18 cellular contexts compared by ENCODE assay signal in genomic region chr6:37454420-37455125, GRCh38. TPM values are rescaled to one million over a fixed set of nuclear protein-coding genes. Genes with fewer than 3 reads are reported as not detected.
DNase-seq lines count a peak whose midpoint lies in the region; ATAC-seq and TF ChIP-seq lines count a peak whose summit lies in the region.
"Had no signal": no experiment of that assay in that cellular context is flagged by ENCODE, and none has a peak within 500 bp of the region (broad histone marks: within the 10 kb centered on the region; RNA-seq: fewer than 3 reads in every experiment).

No MANE protein-coding gene starts in this region.

- H3K9me3 ChIP-seq in transverse colon, result no peaks in the 10 kb centered on the region

- POLR2A ChIA-PET in activated naive CD8-positive, alpha-beta T cell treated with anti-CD3 and anti-CD28 coated beads, Interleukin-2, amount 10 ng/mL, durations not matched to agents 7 days and 5 days (lab: Charles Lee), result no interaction called here

- WGBS in transverse colon (ENCODE audit: low coverage in 1 of 2), 2 donors, result 59 to 72% methylated on average over 7 of the region's 7 CpGs

- no peaks in the 10 kb centered on the region for H3K27me3 Mint-ChIP-seq in activated naive CD8-positive, alpha-beta T cell treated with anti-CD3 and anti-CD28 coated beads, Interleukin-2, amount 10 ng/mL, durations not matched to agents 7 days and 5 days
- H3K27me3 Mint-ChIP-seq in activated naive CD8-positive, alpha-beta T cell treated with anti-CD3 and anti-CD28 coated beads for 36 hours, result no peaks in the 10 kb centered on the region
- H3K27me3 Mint-ChIP-seq in immature natural killer cell (ENCODE audit: low read depth in 3 of 3), result peaks cover 0 to 1% (median 0%) of the 10 kb centered on the region in 3 donors
- H3K27me3 Mint-ChIP-seq: stimulated activated naive B cell treated with anti-CD40 and anti-IgM and Interleukin-4, amounts not matched to agents 10 μg/mL and 1 μg/mL and 100 μg/mL, for 72 hours had no signal

- H3K36me3 Mint-ChIP-seq in activated naive CD8-positive, alpha-beta T cell treated with anti-CD3 and anti-CD28 coated beads, Interleukin-2, amount 10 ng/mL, durations not matched to agents 7 days and 5 days, result peaks cover 49% of the 10 kb centered on the region
- peaks cover 41% of the 10 kb centered on the region for H3K36me3 Mint-ChIP-seq in activated naive CD8-positive, alpha-beta T cell treated with anti-CD3 and anti-CD28 coated beads for 36 hours
- H3K36me3 Mint-ChIP-seq in immature natural killer cell, result peaks cover 42 to 73% (median 57%) of the 10 kb centered on the region in 3 donors

- intact Hi-C loops in transverse colon (cut with DNase I; ENCODE audit: low total_unique reads), result no loop called here

- no peaks in the 10 kb centered on the region for H3K27me3 ChIP-seq in transverse colon

- H3K9me3 Mint-ChIP-seq in activated naive CD8-positive, alpha-beta T cell treated with anti-CD3 and anti-CD28 coated beads, Interleukin-2, amount 10 ng/mL, durations not matched to agents 7 days and 5 days, result no peaks in the 10 kb centered on the region
- H3K9me3 Mint-ChIP-seq in activated naive CD8-positive, alpha-beta T cell treated with anti-CD3 and anti-CD28 coated beads for 36 hours, result no peaks in the 10 kb centered on the region
- H3K9me3 Mint-ChIP-seq in immature natural killer cell, result no peaks in the 10 kb centered on the region
- H3K9me3 Mint-ChIP-seq: stimulated activated naive B cell treated with anti-CD40 and anti-IgM and Interleukin-4, amounts not matched to agents 10 μg/mL and 1 μg/mL and 100 μg/mL, for 72 hours had no signal

- H3K4me1 ChIP-seq in transverse colon, result peaks cover 6 to 15% (median 10%) of the 10 kb centered on the region in 4 donors
- H3K4me1 ChIP-seq: parathyroid adenoma had no signal

- ATAC-seq in activated naive CD8-positive, alpha-beta T cell treated with anti-CD3 and anti-CD28 coated beads, Interleukin-2, amount 10 ng/mL, durations not matched to agents 7 days and 5 days (ENCODE audit: low read depth), result no peak
- ATAC-seq in HG02588 (IDR thresholded peaks at IDR 0.05; ENCODE audit: unreplicated experiment) (no peak), GM21515 (IDR thresholded peaks at IDR 0.05; ENCODE audit: unreplicated experiment) (no peak)
- ATAC-seq: stimulated activated naive B cell treated with anti-CD40 and anti-IgM and Interleukin-4, amounts not matched to agents 10 μg/mL and 1 μg/mL and 100 μg/mL, for 72 hours had no signal

- DNase-seq in activated naive CD8-positive, alpha-beta T cell treated with anti-CD3 and anti-CD28 coated beads, Interleukin-2, amount 10 ng/mL, durations not matched to agents 7 days and 5 days, result no peak
- no peak for DNase-seq in activated naive CD8-positive, alpha-beta T cell treated with anti-CD3 and anti-CD28 coated beads for 36 hours
- DNase-seq in NCI-H2227 treated with DMSO at 0.1 percent for 48 hours (lab: John Stamatoyannopoulos, UW) (peak; percentile 90), immature natural killer cell (no peak), transverse colon (peak; percentile 51), HuH-7 (ENCODE audit: low spot score) (no peak)
- DNase-seq: activated gamma-delta T cell; cortex of kidney; erythroblast; GDM1; NCI-H1105 treated with DMSO at 0.1 percent for 48 hours; NCI-H510A treated with DMSO at 0.1 percent for 48 hours; OCI-M1; stimulated activated naive B cell treated with anti-CD40 and anti-IgM and Interleukin-4, amounts not matched to agents 10 μg/mL and 1 μg/mL and 100 μg/mL, for 72 hours had no signal

- no peak for TF ChIP-seq POLR2A in transverse colon (IDR thresholded peaks at IDR 0.05)

- TF ChIP-seq EP300 in transverse colon (IDR thresholded peaks at IDR 0.05; ENCODE audit: low read depth), result no peak

- in situ Hi-C loops in transverse colon (cut with MboI; ENCODE audit: low pct_ligation_motif_present in 1 of 4, low pct_unique_long_range_greater_than_20kb in 1 of 4, low sequenced_read_pairs in 3 of 4), result no loop called here

- peaks cover 0 to 28% (median 14%) of the 10 kb centered on the region in 4 donors for H3K36me3 ChIP-seq in transverse colon

- peak overlapping the region; percentile 59 to 76 (median 74) for H3K27ac ChIP-seq in transverse colon
- H3K27ac ChIP-seq: parathyroid adenoma had no signal

- H3K27ac Mint-ChIP-seq in activated naive CD8-positive, alpha-beta T cell treated with anti-CD3 and anti-CD28 coated beads, Interleukin-2, amount 10 ng/mL, durations not matched to agents 7 days and 5 days, result peak overlapping the region; percentile 21
- H3K27ac Mint-ChIP-seq in activated naive CD8-positive, alpha-beta T cell treated with anti-CD3 and anti-CD28 coated beads for 36 hours, result no peak overlapping the region
- peak overlapping the region in 5 of 6 donors; percentile 3 to 83 (median 32) for H3K27ac Mint-ChIP-seq in immature natural killer cell
- H3K27ac Mint-ChIP-seq: stimulated activated naive B cell treated with anti-CD40 and anti-IgM and Interleukin-4, amounts not matched to agents 10 μg/mL and 1 μg/mL and 100 μg/mL, for 72 hours had no signal

- H3K4me3 Mint-ChIP-seq in activated naive CD8-positive, alpha-beta T cell treated with anti-CD3 and anti-CD28 coated beads, Interleukin-2, amount 10 ng/mL, durations not matched to agents 7 days and 5 days, result no peak overlapping the region
- H3K4me3 Mint-ChIP-seq in activated naive CD8-positive, alpha-beta T cell treated with anti-CD3 and anti-CD28 coated beads for 36 hours, result no peak overlapping the region
- no peak overlapping the region for H3K4me3 Mint-ChIP-seq in immature natural killer cell
- H3K4me3 Mint-ChIP-seq: stimulated activated naive B cell treated with anti-CD40 and anti-IgM and Interleukin-4, amounts not matched to agents 10 μg/mL and 1 μg/mL and 100 μg/mL, for 72 hours had no signal

- no peak for TF ChIP-seq CTCF in transverse colon (IDR thresholded peaks at IDR 0.05)

- H3K4me1 Mint-ChIP-seq in activated naive CD8-positive, alpha-beta T cell treated with anti-CD3 and anti-CD28 coated beads, Interleukin-2, amount 10 ng/mL, durations not matched to agents 7 days and 5 days, result peaks cover 6% of the 10 kb centered on the region
- H3K4me1 Mint-ChIP-seq in activated naive CD8-positive, alpha-beta T cell treated with anti-CD3 and anti-CD28 coated beads for 36 hours, result peaks cover 16% of the 10 kb centered on the region
- peaks cover 12 to 18% of the 10 kb centered on the region in 2 donors for H3K4me1 Mint-ChIP-seq in immature natural killer cell
- H3K4me1 Mint-ChIP-seq: stimulated activated naive B cell treated with anti-CD40 and anti-IgM and Interleukin-4, amounts not matched to agents 10 μg/mL and 1 μg/mL and 100 μg/mL, for 72 hours had no signal

- no peak overlapping the region for H3K4me3 ChIP-seq in transverse colon
- H3K4me3 ChIP-seq: smooth muscle cell had no signal

RNA-seq across cellular contexts. Expression of gene CMTR1, which starts 21.6 kb away (rescaled TPM):
- total RNA-seq in activated naive CD8-positive, alpha-beta T cell treated with anti-CD3 and anti-CD28 coated beads, Interleukin-2, amount 10 ng/mL, durations not matched to agents 7 days and 5 days, result 10 to 100 TPM; 83.9 to 89.7 TPM
- total RNA-seq in activated naive CD8-positive, alpha-beta T cell treated with anti-CD3 and anti-CD28 coated beads for 36 hours, result 10 to 100 TPM; 53.3 to 55.2 TPM
- polyA plus RNA-seq in immature natural killer cell, result 10 to 100 TPM; 15.8 to 29.6 (median 24.0) TPM
- total RNA-seq in transverse colon, result 10 to 100 TPM; 16.5 to 40.6 (median 24.9) TPM

RNA-seq across cellular contexts. Expression of gene CCDC167, which starts 45.1 kb away (rescaled TPM):
- total RNA-seq in activated naive CD8-positive, alpha-beta T cell treated with anti-CD3 and anti-CD28 coated beads, Interleukin-2, amount 10 ng/mL, durations not matched to agents 7 days and 5 days, result 10 to 100 TPM; 48.5 to 54.2 TPM
- total RNA-seq in activated naive CD8-positive, alpha-beta T cell treated with anti-CD3 and anti-CD28 coated beads for 36 hours, result 10 to 100 TPM; 50.0 to 51.0 TPM
- polyA plus RNA-seq in immature natural killer cell, result 100 to 1,000 TPM in 1 of 3 donors, 10 to 100 TPM in 2; 78.7 to 115 (median 79.3) TPM
- total RNA-seq in transverse colon, result 10 to 100 TPM in 2 of 4 donors, not detected in 2; 16.9 to 21.8 TPM

Comparison
In these comparisons a context has a peak if more than half of its experiments do, and no peak if none do; other contexts are left out.
1. DNase-seq: peak in NCI-H2227 treated with DMSO at 0.1 percent for 48 hours (single experiment) and transverse colon (single experiment); none in activated naive CD8-positive, alpha-beta T cell treated with anti-CD3 and anti-CD28 coated beads, Interleukin-2, amount 10 ng/mL, durations not matched to agents 7 days and 5 days (single experiment), activated naive CD8-positive, alpha-beta T cell treated with anti-CD3 and anti-CD28 coated beads for 36 hours (single experiment), immature natural killer cell (0 of 3) and HuH-7 (single experiment).